Comparison of ENCODE assay signal across 9 cellular contexts in genomic region chr22:37229805-37230672, GRCh38. TPM values are rescaled to one million over a fixed set of nuclear protein-coding genes. Genes with fewer than 3 reads are reported as not detected.
A peak's percentile ranks its signal among the peaks of the same experiment; 100 is the strongest.
DNase-seq lines count a peak whose midpoint lies in the region; ATAC-seq, FAIRE-seq and TF ChIP-seq lines count a peak whose summit lies in the region.
"Had no signal": no experiment of that assay in that cellular context is flagged by ENCODE, and none has a peak within 500 bp of the region (broad histone marks: within the 10 kb centered on the region; RNA-seq: fewer than 3 reads in every experiment).

No MANE protein-coding gene starts in this region.

- H2BK15ac ChIP-seq in IMR-90 (ENCODE audit: low read depth, low read length): no peak overlapping the region

- H3K27ac Mint-ChIP-seq in activated B cell treated with CpG ODN at 0.5 μM for 24 hours: peak overlapping the region; percentile 99

- in situ Hi-C loops in IMR-90 (cut with MboI; ENCODE audit: low sequenced_read_pairs): no loop called here

- dilution Hi-C loops in IMR-90 (cut with HindIII; ENCODE audit: low sequenced_read_pairs, unreplicated experiment): no loop called here

- no peaks in the 10 kb centered on the region for H3K9me3 Mint-ChIP-seq in activated B cell treated with CpG ODN at 0.5 μM for 24 hours

- no peak for TF ChIP-seq RAD21 in IMR-90 (IDR thresholded peaks at IDR 0.05; ENCODE audit: low read length)

- H3K9ac ChIP-seq in IMR-90 (ENCODE audit: low read depth, low read length): no peak overlapping the region

- H3K36me3 Mint-ChIP-seq in activated B cell treated with CpG ODN at 0.5 μM for 24 hours (ENCODE audit: low read depth): peaks cover 78% of the 10 kb centered on the region

- no peak for TF ChIP-seq POLR2A in IMR-90 (IDR thresholded peaks at IDR 0.05; ENCODE audit: low read depth, low read length)

- H4K8ac ChIP-seq in IMR-90 (ENCODE audit: low read depth in 2 of 2, low read length in 2 of 2): peak overlapping the region in 1 of 2 experiments; percentile 61; a peak in 2 of 4 replicates

- H3K18ac ChIP-seq in IMR-90 (ENCODE audit: low read depth, low read length): no peak overlapping the region

- peak overlapping the region; percentile 77 for H2AK9ac ChIP-seq in IMR-90 (replicated peaks; ENCODE audit: low read depth, low read length, poor library complexity)

- peak overlapping the region; percentile 75 for H2BK5ac ChIP-seq in IMR-90 (ENCODE audit: low read depth, low read length, poor library complexity, severe bottlenecking)

- no peak overlapping the region for H3K56ac ChIP-seq in IMR-90 (ENCODE audit: extremely low read depth, insufficient read depth, low read length)

- no peaks in the 10 kb centered on the region for H3K36me3 ChIP-seq in IMR-90 (ENCODE audit: control insufficient read depth, insufficient read depth, low read length)
- H3K36me3 ChIP-seq in bronchial epithelial cell (ENCODE audit: control insufficient read depth, insufficient read depth, low read length): peaks cover 6% of the 10 kb centered on the region

- CTCF ChIA-PET in IMR-90 (lab: Yijun Ruan, JAX): interaction anchor here (0.8 to 1.3 kb wide), 3 partner anchors 10 to 32 kb away, joined by 3 read pairs; no protein-coding TSS in a partner anchor
- CTCF ChIA-PET in activated B cell treated with CpG ODN at 0.5 μM for 24 hours (lab: Charles Lee): interaction anchor here (0.9 to 4.7 kb wide), 6 partner anchors 11 to 37 kb away, joined by 3 to 56 read pairs (median 11); partner anchors contain the start of gene RAC2
- CTCF ChIA-PET in HEK293T (lab: Yijun Ruan, JAX): interaction anchor here (0.9 to 1.5 kb wide), 2 partner anchors 30 kb away, joined by 3 to 5 read pairs; no protein-coding TSS in a partner anchor

- peak overlapping the region; percentile 72 for H3K4me3 Mint-ChIP-seq in activated B cell treated with CpG ODN at 0.5 μM for 24 hours

- H3K9me3 ChIP-seq in IMR-90 (ENCODE audit: control insufficient read depth, insufficient read depth, low read length): no peaks in the 10 kb centered on the region

- peaks cover 22% of the 10 kb centered on the region for H3K4me1 ChIP-seq in IMR-90 (ENCODE audit: control insufficient read depth, insufficient read depth, low read length)

- peak overlapping the region; percentile 68 for H4K91ac ChIP-seq in IMR-90 (ENCODE audit: insufficient read depth, low read depth, low read length)

- H2BK20ac ChIP-seq in IMR-90 (ENCODE audit: low read depth, low read length): peak overlapping the region; percentile 60; the same call in 1 of the 2 replicates

- no peaks in the 10 kb centered on the region; the same call in 1 of the 2 replicates for H3K27me3 ChIP-seq in IMR-90 (ENCODE audit: control insufficient read depth, insufficient read depth, low read length)
- H3K27me3 ChIP-seq in bronchial epithelial cell (ENCODE audit: control insufficient read depth, insufficient read depth, low read length): no peaks in the 10 kb centered on the region

- ATAC-seq in GM18867 (IDR thresholded peaks at IDR 0.05; ENCODE audit: unreplicated experiment) (peak; percentile 40), IMR-90 (ENCODE audit: low read depth) (peak; percentile 28), activated B cell treated with CpG ODN at 0.5 μM for 24 hours (ENCODE audit: low read depth) (peak; percentile 82)

- H3K4ac ChIP-seq in IMR-90 (ENCODE audit: low read depth, low read length): peak overlapping the region; percentile 90

- H4K5ac ChIP-seq in IMR-90 (ENCODE audit: low read depth, low read length): peak overlapping the region; percentile 16; the same call in 1 of the 2 replicates

- H2BK120ac ChIP-seq in IMR-90 (ENCODE audit: low read depth, low read length): peak overlapping the region; percentile 45

- H3K23ac ChIP-seq in IMR-90 (ENCODE audit: low read depth, low read length): no peak overlapping the region; the same call in 1 of the 2 replicates

- BruUV-seq in IMR-90 (replicated peaks; lab: Mats Ljungman, UMichigan): no TSS peak

- FAIRE-seq in bronchial epithelial cell (lab: Jason Lieb, UNC): peak; percentile 88

- no peaks in the 10 kb centered on the region for H3K27me3 Mint-ChIP-seq in activated B cell treated with CpG ODN at 0.5 μM for 24 hours

- H3K14ac ChIP-seq in IMR-90 (replicated peaks; ENCODE audit: low read depth, low read length): peak overlapping the region; percentile 76

- peaks cover 7% of the 10 kb centered on the region for H4K20me1 ChIP-seq in IMR-90 (ENCODE audit: insufficient read depth, low read length)

- no peak overlapping the region for H3K4me3 ChIP-seq in IMR-90 (ENCODE audit: insufficient read depth, low read depth, low read length)
- no peak overlapping the region for H3K4me3 ChIP-seq in bronchial epithelial cell (ENCODE audit: low read depth, low read length)

- intact Hi-C loops in IMR-90 (cut with micrococcal nuclease): no loop called here
- intact Hi-C loops in activated B cell treated with CpG ODN at 0.5 μM for 24 hours (cut with micrococcal nuclease): loop anchor here (1.0 kb wide), 3 partner anchors 11 to 30 kb away; no protein-coding TSS in a partner anchor
- intact Hi-C loops in posterior vena cava (cut with DNase I): no loop called here

- H2AFZ ChIP-seq in IMR-90 (replicated peaks; ENCODE audit: low read length, poor library complexity): peak overlapping the region; percentile 64

- H3K4me2 ChIP-seq in IMR-90 (ENCODE audit: low read depth, low read length): no peak overlapping the region

- H3K9me1 ChIP-seq in IMR-90 (ENCODE audit: insufficient read depth, low read length): peaks cover 15% of the 10 kb centered on the region

- H3K79me1 ChIP-seq in IMR-90 (ENCODE audit: low read depth in 1 of 2, low read length in 2 of 2): peaks cover 0 to 7% of the 10 kb centered on the region in 2 experiments; a peak in 1 of 4 replicates

- POLR2A ChIA-PET in IMR-90 (lab: Charles Lee; ENCODE audit: unreplicated experiment) (no interaction called here), activated B cell treated with CpG ODN at 0.5 μM for 24 hours (lab: Charles Lee) (interaction anchor here (0.6 to 7.5 kb wide), 16 partner anchors 7 to 428 kb away, joined by 3 to 301 read pairs (median 4); partner anchors contain the start of genes MFNG, PDXP and RAC2), HEK293T (lab: Yijun Ruan, JAX) (interaction anchor here (1.6 kb wide), 1 partner anchor 31 kb away, joined by 5 read pairs; no protein-coding TSS in a partner anchor)

- 0 out of 2 replicates have a peak overlapping the region, but pooled peaks have one; percentile 0 for H3K27ac ChIP-seq in IMR-90 (ENCODE audit: insufficient read depth, low read length)
- H3K27ac ChIP-seq: VCaP had no signal

- WGBS in IMR-90 (ENCODE audit: extremely low coverage in 2 of 2, insufficient read length in 1 of 2), 2 experiments: 40% methylated on average over 2 of the region's 8 CpGs; no CpG with 5 or more reads in 1 of the 2 experiments

- H2AK5ac ChIP-seq in IMR-90 (ENCODE audit: low read depth, low read length): peak overlapping the region; percentile 89

- peaks cover 91% of the 10 kb centered on the region for H3K4me1 Mint-ChIP-seq in activated B cell treated with CpG ODN at 0.5 μM for 24 hours

- no peak for TF ChIP-seq CTCF in IMR-90 (conservative IDR thresholded peaks at IDR 0.05; ENCODE audit: low read depth, low read length)
- TF ChIP-seq CTCF in activated B cell treated with CpG ODN at 0.5 μM for 24 hours (IDR thresholded peaks at IDR 0.05): no peak
- TF ChIP-seq CTCF in bronchial epithelial cell (IDR thresholded peaks at IDR 0.05; ENCODE audit: insufficient read depth, low read length, severe bottlenecking): no peak

- DNase-seq in IMR-90: peak; percentile 51
- peak; percentile 70 for DNase-seq in activated B cell treated with CpG ODN at 0.5 μM for 24 hours
- peak; percentile 58 for DNase-seq in bronchial epithelial cell (ENCODE audit: low read depth)
- DNase-seq in posterior vena cava (ENCODE audit: low spot score): peak; percentile 89
- DNase-seq in HEK293T (ENCODE audit: extremely low spot score): no peak
- DNase-seq in HT-29 (ENCODE audit: low spot score): no peak
- DNase-seq in C1 segment of cervical spinal cord (lab: John Stamatoyannopoulos, UW): no peak

TF ChIP-seq in IMR-90, 13 proteins besides CTCF, POLR2A, EP300 and RAD21 (continues in another document):
- TF ChIP-seq MXI1 (IDR thresholded peaks at IDR 0.05; ENCODE audit: borderline replicate concordance, low read depth, low read length): no peak

TF ChIP-seq in HEK293T, 16 proteins besides CTCF, POLR2A, EP300 and RAD21 (continues in another document):
- TF ChIP-seq ELF4 (IDR thresholded peaks at IDR 0.05) (no peak), SP1 (IDR thresholded peaks at IDR 0.05) (no peak), SUZ12 (IDR thresholded peaks at IDR 0.05) (no peak)

RNA-seq across cellular contexts. Expression of gene RAC2, which starts 14.0 kb away (rescaled TPM):
- 10.0 and 11.1 TPM in 2 replicates for total RNA-seq in IMR-90 (2012; rRNA removed)
- polyA plus RNA-seq in IMR-90 (2012; rRNA removed): 72.3 and 77.1 TPM in 2 replicates
- 56.9 and 106 TPM in 2 replicates for polyA plus RNA-seq in IMR-90 (2012; cell fraction: cytosol; rRNA removed)
- 33.8 and 79.6 TPM in 2 replicates for polyA plus RNA-seq in IMR-90 (2012; cell fraction: nucleus; rRNA removed; ENCODE audit: low replicate concordance)
- 518 and 557 TPM in 2 replicates for total RNA-seq in activated B cell treated with CpG ODN at 0.5 μM for 24 hours
- 2.6 and 6.3 TPM in 2 replicates for total RNA-seq in bronchial epithelial cell
- total RNA-seq in posterior vena cava: 10 to 100 TPM; 12.9 to 17.5 TPM
- total RNA-seq in HT-29 (2014; rRNA removed; shearing (Covaris generic)): 6.7 and 7.3 TPM in 2 replicates

RNA-seq across cellular contexts. Expression of gene SSTR3, which starts 17.8 kb away (rescaled TPM):
- under 0.01 TPM in 2 replicates for total RNA-seq in IMR-90 (2012; rRNA removed)
- 0.07 TPM in 2 replicates for polyA plus RNA-seq in IMR-90 (2012; rRNA removed)
- 0.03 and 0.04 TPM in 2 replicates for polyA plus RNA-seq in IMR-90 (2012; cell fraction: cytosol; rRNA removed)
- polyA plus RNA-seq in IMR-90 (2012; cell fraction: nucleus; rRNA removed; ENCODE audit: low replicate concordance): 0.09 and 0.16 TPM in 2 replicates
- total RNA-seq in activated B cell treated with CpG ODN at 0.5 μM for 24 hours: 1.7 and 1.8 TPM in 2 replicates
- not detected in 2 replicates for total RNA-seq in bronchial epithelial cell
- not detected for total RNA-seq in posterior vena cava
- total RNA-seq in HT-29 (2014; rRNA removed; shearing (Covaris generic)): not detected in 2 replicates

RNA-seq across cellular contexts. Expression of gene C1QTNF6, which starts 42.0 kb away (rescaled TPM):
- 1.1 TPM in 2 replicates for total RNA-seq in IMR-90 (2012; rRNA removed)
- polyA plus RNA-seq in IMR-90 (2012; rRNA removed): 10.0 and 10.9 TPM in 2 replicates
- polyA plus RNA-seq in IMR-90 (2012; cell fraction: cytosol; rRNA removed): 3.1 and 9.8 TPM in 2 replicates
- polyA plus RNA-seq in IMR-90 (2012; cell fraction: nucleus; rRNA removed; ENCODE audit: low replicate concordance): 53.9 and 59.1 TPM in 2 replicates
- total RNA-seq in activated B cell treated with CpG ODN at 0.5 μM for 24 hours: 5.2 and 8.2 TPM in 2 replicates
- 2.9 and 4.1 TPM in 2 replicates for total RNA-seq in bronchial epithelial cell
- 1 to 10 TPM; 1.8 to 6.3 TPM for total RNA-seq in posterior vena cava
- total RNA-seq in HT-29 (2014; rRNA removed; shearing (Covaris generic)): 7.1 and 8.3 TPM in 2 replicates

RNA-seq across cellular contexts. Expression of gene CYTH4, which starts 52.3 kb away (rescaled TPM):
- total RNA-seq in IMR-90 (2012; rRNA removed) (0.28 and 0.36 TPM in 2 replicates), activated B cell treated with CpG ODN at 0.5 μM for 24 hours (37.2 and 40.3 TPM in 2 replicates), bronchial epithelial cell (not detected in 2 replicates), posterior vena cava (10 to 100 TPM; 20.7 to 31.7 TPM)
- 0.55 and 0.85 TPM in 2 replicates for polyA plus RNA-seq in IMR-90 (2012; rRNA removed)
- 0.38 TPM in 2 replicates for polyA plus RNA-seq in IMR-90 (2012; cell fraction: cytosol; rRNA removed)
- polyA plus RNA-seq in IMR-90 (2012; cell fraction: nucleus; rRNA removed; ENCODE audit: low replicate concordance): 0.68 and 0.84 TPM in 2 replicates
- not detected in 2 replicates for total RNA-seq in HT-29 (2014; rRNA removed; shearing (Covaris generic))

Comparison
In these comparisons a context has a peak if more than half of its experiments do, and no peak if none do; other contexts are left out.
1. ATAC-seq: peak in every context shown above with its lines; median percentile 82 in activated B cell treated with CpG ODN at 0.5 μM for 24 hours; 40 in GM18867; 28 in IMR-90.
2. DNase-seq: peak in IMR-90 (single experiment), activated B cell treated with CpG ODN at 0.5 μM for 24 hours (single experiment), bronchial epithelial cell (single experiment) and posterior vena cava (single experiment); none in HEK293T (single experiment), HT-29 (single experiment) and C1 segment of cervical spinal cord (0 of 14).
3. RNA of gene RAC2, which starts 14.0 kb away (total RNA-seq): 518 to 557 TPM in activated B cell treated with CpG ODN at 0.5 μM for 24 hours; 12.9 to 17.5 TPM in posterior vena cava, 10.0 to 11.1 TPM in IMR-90, 6.7 to 7.3 TPM in HT-29 and 2.6 to 6.3 TPM in bronchial epithelial cell; every median in the first group is over 10 times any median in the second.